ENCODE assay signal across 7 cellular contexts in the genomic region with DNA sequence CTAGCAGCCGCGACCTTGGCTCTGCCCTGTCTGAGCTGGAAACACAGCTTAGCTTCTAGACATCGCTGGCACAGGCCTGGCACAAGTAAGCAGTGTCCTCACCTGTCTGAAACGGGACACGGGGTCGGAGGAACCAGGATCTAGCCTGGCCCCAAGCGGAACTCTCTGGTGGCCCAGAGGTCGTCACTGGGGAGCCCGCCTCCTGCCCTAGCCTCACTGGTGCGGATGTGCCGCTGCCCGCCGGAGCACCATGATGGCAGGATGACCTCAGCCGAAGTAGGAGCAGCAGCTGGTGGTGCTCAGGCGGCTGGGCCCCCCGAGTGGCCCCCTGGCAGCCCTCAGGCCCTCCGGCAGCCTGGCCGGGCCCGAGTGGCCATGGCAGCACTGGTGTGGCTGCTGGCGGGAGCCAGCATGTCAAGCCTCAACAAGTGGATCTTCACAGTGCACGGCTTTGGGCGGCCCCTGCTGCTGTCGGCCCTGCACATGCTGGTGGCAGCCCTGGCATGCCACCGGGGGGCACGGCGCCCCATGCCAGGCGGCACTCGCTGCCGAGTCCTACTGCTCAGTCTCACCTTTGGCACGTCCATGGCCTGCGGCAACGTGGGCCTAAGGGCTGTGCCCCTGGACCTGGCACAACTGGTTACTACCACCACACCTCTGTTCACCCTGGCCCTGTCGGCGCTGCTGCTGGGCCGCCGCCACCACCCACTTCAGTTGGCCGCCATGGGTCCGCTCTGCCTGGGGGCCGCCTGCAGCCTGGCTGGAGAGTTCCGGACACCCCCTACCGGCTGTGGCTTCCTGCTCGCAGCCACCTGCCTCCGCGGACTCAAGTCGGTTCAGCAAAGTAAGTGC. TPM values are rescaled to one million over a fixed set of nuclear protein-coding genes. Genes with fewer than 3 reads are reported as not detected.
DNase-seq lines count a peak whose midpoint lies in the region; ATAC-seq and TF ChIP-seq lines count a peak whose summit lies in the region.

No MANE protein-coding gene starts in this region.

- H3K36me3 ChIP-seq in left lung (no peaks in the 10 kb centered on the region), stomach (no peaks in the 10 kb centered on the region)

- H3K27me3 ChIP-seq in left lung: peaks cover 0 to 9% of the 10 kb centered on the region in 2 donors
- no peaks in the 10 kb centered on the region for H3K27me3 ChIP-seq in stomach

- 44 to 78% (median 46%) methylated on average over 12 to 45 of the region's 45 CpGs for WGBS in stomach, 5 donors

- intact Hi-C loops in left lung (cut with DNase I): loop anchor here in 1 of 2 donors (10.0 kb wide), 2 partner anchors 118 to 288 kb away; no protein-coding TSS in a partner anchor
- intact Hi-C loops in stomach (cut with DNase I; ENCODE audit: low total_unique reads): no loop called here

- no peaks in the 10 kb centered on the region for H3K9me3 ChIP-seq in left lung
- H3K9me3 ChIP-seq in stomach: no peaks in the 10 kb centered on the region

- no peak for TF ChIP-seq POLR2A in stomach (IDR thresholded peaks at IDR 0.05)

- TF ChIP-seq CTCF in left lung (IDR thresholded peaks at IDR 0.05) (no peak), stomach (IDR thresholded peaks at IDR 0.05) (no peak)

- peak overlapping the region in 1 of 2 donors; percentile 95 for H3K27ac ChIP-seq in left lung
- peak overlapping the region; percentile 81 to 96 (median 86) for H3K27ac ChIP-seq in stomach

- H3K4me3 ChIP-seq in left lung: peak overlapping the region; percentile 53 to 61
- H3K4me3 ChIP-seq in stomach: peak overlapping the region; percentile 59 to 70 (median 63)

- TF ChIP-seq EP300 in stomach (IDR thresholded peaks at IDR 0.05): no peak

- H3K4me1 ChIP-seq in left lung: peaks cover 25 to 36% of the 10 kb centered on the region in 2 donors
- H3K4me1 ChIP-seq in stomach: peaks cover 26 to 49% (median 39%) of the 10 kb centered on the region in 4 donors

- peak; percentile 40 for DNase-seq in RPMI7951 (ENCODE audit: low read depth)
- peak; percentile 12 for DNase-seq in central memory CD4-positive, alpha-beta T cell
- peak in 1 of 2 donors; percentile 43 for DNase-seq in left lung
- DNase-seq in stomach: peak; percentile 28
- no peak for DNase-seq in NCI-H1048 (lab: John Stamatoyannopoulos, UW)

- ATAC-seq in GM18498 (IDR thresholded peaks at IDR 0.05; ENCODE audit: unreplicated experiment) (peak; percentile 8), left lung (peak; percentile 1), HG03565 (IDR thresholded peaks at IDR 0.05; ENCODE audit: unreplicated experiment) (no peak)

RNA-seq across cellular contexts. Expression of gene SLC35E4, which starts 0.9 kb away (rescaled TPM):
- 8.2 and 12.9 TPM in 2 replicates for total RNA-seq in RPMI7951 (2014; rRNA removed; shearing (Covaris generic))
- total RNA-seq in left lung (1 to 10 TPM; 3.1 to 3.8 TPM), stomach (1 to 10 TPM in 4 of 5 donors, under 1 TPM in 1; 0.45 to 7.2 (median 2.6) TPM)
- 1 to 10 TPM in 2 of 3 donors, under 1 TPM in 1; 0.46 to 3.4 (median 1.8) TPM for polyA plus RNA-seq in stomach

RNA-seq across cellular contexts. Expression of gene TCN2, which starts 29.5 kb away (rescaled TPM):
- 11.7 and 15.4 TPM in 2 replicates for total RNA-seq in RPMI7951 (2014; rRNA removed; shearing (Covaris generic))
- total RNA-seq in left lung (10 to 100 TPM; 48.0 to 57.6 TPM), stomach (10 to 100 TPM in 2 of 5 donors, 1 to 10 TPM in 3; 1.4 to 16.3 (median 2.3) TPM)
- polyA plus RNA-seq in stomach: 10 to 100 TPM in 1 of 3 donors, 1 to 10 TPM in 2; 4.1 to 10.1 (median 4.3) TPM

RNA-seq across cellular contexts. Expression of gene DUSP18, which starts 31.2 kb away (rescaled TPM):
- total RNA-seq in RPMI7951 (2014; rRNA removed; shearing (Covaris generic)): 4.8 and 5.1 TPM in 2 replicates
- total RNA-seq in left lung (10 to 100 TPM; 16.2 to 23.9 TPM), stomach (10 to 100 TPM in 2 of 5 donors, 1 to 10 TPM in 2, not detected in 1; 4.5 to 46.9 (median 10.9) TPM)
- polyA plus RNA-seq in stomach: 1 to 10 TPM; 1.4 to 4.2 (median 2.9) TPM

RNA-seq across cellular contexts. Expression of gene PES1, which starts 44.7 kb away (rescaled TPM):
- 56.8 and 64.3 TPM in 2 replicates for total RNA-seq in RPMI7951 (2014; rRNA removed; shearing (Covaris generic))
- total RNA-seq in left lung: 10 to 100 TPM; 45.2 to 67.7 TPM
- 10 to 100 TPM; 22.8 to 94.5 (median 38.7) TPM for total RNA-seq in stomach
- 10 to 100 TPM; 46.2 to 63.1 (median 48.0) TPM for polyA plus RNA-seq in stomach

RNA-seq across cellular contexts. Expression of gene OSBP2, which starts 58.2 kb away (rescaled TPM):
- total RNA-seq in RPMI7951 (2014; rRNA removed; shearing (Covaris generic)): 4.3 and 5.9 TPM in 2 replicates
- 1 to 10 TPM; 4.0 to 4.2 TPM for total RNA-seq in left lung
- total RNA-seq in stomach: 1 to 10 TPM in 3 of 5 donors, under 1 TPM in 1, not detected in 1; 0.58 to 9.5 (median 8.5) TPM
- 1 to 10 TPM; 1.3 to 1.8 (median 1.3) TPM for polyA plus RNA-seq in stomach
